ENCODE assay signal across 10 cellular contexts in genomic region chr6:35719407-35719829, GRCh38. TPM values are rescaled to one million over a fixed set of nuclear protein-coding genes. Genes with fewer than 3 reads are reported as not detected.
DNase-seq lines count a peak whose midpoint lies in the region; ATAC-seq and TF ChIP-seq lines count a peak whose summit lies in the region.
"Had no signal": no experiment of that assay in that cellular context is flagged by ENCODE, and none has a peak within 500 bp of the region (broad histone marks: within the 10 kb centered on the region; RNA-seq: fewer than 3 reads in every experiment).

No MANE protein-coding gene starts in this region.

- H3K27ac ChIP-seq in KMS-11 (no peak overlapping the region), heart left ventricle (peak overlapping the region; percentile 67 to 100 (median 82)), suprapubic skin (peak overlapping the region; percentile 85)

- H3K79me2 ChIP-seq in KMS-11 (ENCODE audit: insufficient read depth, low read depth) = no peaks in the 10 kb centered on the region

- H3K4me1 ChIP-seq in KMS-11 (ENCODE audit: low read depth, poor library complexity, severe bottlenecking) (peaks cover 30% of the 10 kb centered on the region), heart left ventricle (peaks cover 18 to 73% (median 33%) of the 10 kb centered on the region in 12 donors), suprapubic skin (peaks cover 69% of the 10 kb centered on the region)

- no peaks in the 10 kb centered on the region for H4K20me1 ChIP-seq in KMS-11 (ENCODE audit: insufficient read depth)

- intact Hi-C loops in heart left ventricle (cut with DNase I) = no loop called here

- 27 to 44% (median 40%) methylated on average over 5 of the region's 5 CpGs for WGBS in heart left ventricle, 4 donors
- WGBS in suprapubic skin = 70% methylated on average over 5 of the region's 5 CpGs

- no peak overlapping the region for H3K9ac ChIP-seq in KMS-11

- DNase-seq in activated CD4-positive, CD25-positive, alpha-beta regulatory T cell treated with anti-CD3 and anti-CD28 coated beads, Interleukin-2, amount 50 U/mL, for 72 hours = no peak
- peak in 1 of 5 donors; percentile 38 for DNase-seq in heart left ventricle
- no peak for DNase-seq in suprapubic skin (ENCODE audit: low spot score in 2 of 2)
- no peak for DNase-seq in NCI-H1092 (lab: John Stamatoyannopoulos, UW)
- DNase-seq in NCI-H2196 treated with DMSO at 0.1 percent for 48 hours (lab: John Stamatoyannopoulos, UW; ENCODE audit: unreplicated experiment) = no peak

- H3K4me3 ChIP-seq in KMS-11 (IDR thresholded peaks at IDR 0.05; ENCODE audit: insufficient read depth, low read depth, low read length) (no peak overlapping the region), heart left ventricle (peak overlapping the region in 8 of 12 donors; percentile 24 to 49 (median 38)), suprapubic skin (peak overlapping the region; percentile 26)

- H3K27me3 ChIP-seq in KMS-11 (ENCODE audit: insufficient read depth, low read depth) (no peaks in the 10 kb centered on the region), heart left ventricle (no peaks in the 10 kb centered on the region), suprapubic skin (no peaks in the 10 kb centered on the region)

- peak overlapping the region; percentile 29; the same call in 1 of the 2 replicates for H3K4me2 ChIP-seq in KMS-11

- H2AFZ ChIP-seq in KMS-11 (ENCODE audit: low read depth) = peak overlapping the region; percentile 25; the same call in 1 of the 2 replicates

- no peak for TF ChIP-seq EP300 in suprapubic skin (IDR thresholded peaks at IDR 0.05)

- H3K36me3 ChIP-seq in KMS-11 (ENCODE audit: insufficient read depth) (no peaks in the 10 kb centered on the region), heart left ventricle (no peaks in the 10 kb centered on the region), suprapubic skin (no peaks in the 10 kb centered on the region)

- ATAC-seq in activated CD4-positive, CD25-positive, alpha-beta regulatory T cell treated with anti-CD3 and anti-CD28 coated beads, Interleukin-2, amount 50 U/mL, for 24 hours = peak; percentile 5 to 7
- ATAC-seq in heart left ventricle = peak in 3 of 4 donors; percentile 9 to 38 (median 19)
- ATAC-seq in HG03520 (IDR thresholded peaks at IDR 0.05; ENCODE audit: unreplicated experiment) = no peak

- H3K9me3 ChIP-seq in heart left ventricle = no peaks in the 10 kb centered on the region
- no peaks in the 10 kb centered on the region for H3K9me3 ChIP-seq in suprapubic skin

- TF ChIP-seq POLR2A in heart left ventricle (IDR thresholded peaks at IDR 0.05) (no peak), suprapubic skin (IDR thresholded peaks at IDR 0.05) (no peak)

- no peak for TF ChIP-seq CTCF in KMS-11 (conservative IDR thresholded peaks at IDR 0.05; ENCODE audit: low read depth, low read length)
- no peak for TF ChIP-seq CTCF in heart left ventricle (IDR thresholded peaks at IDR 0.05)
- no peak for TF ChIP-seq CTCF in suprapubic skin (IDR thresholded peaks at IDR 0.05)

RNA-seq across cellular contexts. Expression of gene ARMC12, which starts 17.4 kb away (rescaled TPM):
- total RNA-seq in heart left ventricle = under 1 TPM in 3 of 9 donors, not detected in 6; 0.19 to 0.72 (median 0.33) TPM
- under 1 TPM; 0.19 to 0.27 TPM for polyA plus RNA-seq in heart left ventricle
- total RNA-seq in suprapubic skin = 1 to 10 TPM in 1 of 4 donors, under 1 TPM in 2, not detected in 1; 0.53 to 1.2 (median 0.55) TPM

RNA-seq across cellular contexts. Expression of gene FKBP5, which starts 30.7 kb away (rescaled TPM):
- 100 to 1,000 TPM in 5 of 9 donors, 10 to 100 TPM in 4; 19.7 to 175 (median 104) TPM for total RNA-seq in heart left ventricle
- polyA plus RNA-seq in heart left ventricle = 100 to 1,000 TPM in 1 of 2 donors, 10 to 100 TPM in 1; 36.4 to 351 TPM
- 100 to 1,000 TPM; 198 to 321 (median 244) TPM for total RNA-seq in suprapubic skin

RNA-seq across cellular contexts. Expression of gene CLPSL2, which starts 57.0 kb away (rescaled TPM):
- total RNA-seq in heart left ventricle = not detected
- not detected for polyA plus RNA-seq in heart left ventricle
- not detected for total RNA-seq in suprapubic skin
- total RNA-seq: mononuclear cell; T-helper 2 cell treated with Interferon-gamma antibody and Interleukin-4, amounts not matched to agents 100 ng/mL and 5 ng/mL, for 36 hours had no signal
